Comparison of ENCODE assay signal across 8 cellular contexts in genomic region chr11:12167098-12167999, GRCh38. TPM values are rescaled to one million over a fixed set of nuclear protein-coding genes. Genes with fewer than 3 reads are reported as not detected.
DNase-seq lines count a peak whose midpoint lies in the region; ATAC-seq lines count a peak whose summit lies in the region.

No MANE protein-coding gene starts in this region.

- DNase-seq in activated CD8-positive, alpha-beta memory T cell treated with anti-CD3 and anti-CD28 coated beads, Interleukin-2, amount 10 ng/mL, durations not matched to agents 7 days and 5 days = no peak
- no peak for DNase-seq in activated CD8-positive, alpha-beta memory T cell treated with anti-CD3 and anti-CD28 coated beads, Interleukin-2, amount 50 U/mL, for 4 hours
- peak; percentile 98 for DNase-seq in SW480 (ENCODE audit: low spot score)
- DNase-seq in fibroblast of peridontal ligament (ENCODE audit: extremely low read depth) = peak; percentile 66
- DNase-seq in stimulated activated effector memory CD8-positive, alpha-beta T cell treated with anti-CD3 and anti-CD28 coated beads, Interleukin-12 subunit alpha, Interleukin-12 subunit beta, amount 100 ng/mL, for 72 hours (ENCODE audit: low spot score in 2 of 2) = no peak
- no peak for DNase-seq in midbrain (lab: John Stamatoyannopoulos, UW)
- DNase-seq in DMS 273 (lab: John Stamatoyannopoulos, UW; ENCODE audit: unreplicated experiment) = no peak

- H3K27ac Mint-ChIP-seq in activated CD8-positive, alpha-beta memory T cell treated with anti-CD3 and anti-CD28 coated beads, Interleukin-2, amount 10 ng/mL, durations not matched to agents 7 days and 5 days = peak overlapping the region; percentile 70
- peak overlapping the region; percentile 82 for H3K27ac Mint-ChIP-seq in stimulated activated effector memory CD8-positive, alpha-beta T cell treated with anti-CD3 and anti-CD28 coated beads, Interleukin-12 subunit alpha, Interleukin-12 subunit beta, amount 100 ng/mL, for 72 hours

- H3K9me3 Mint-ChIP-seq in activated CD8-positive, alpha-beta memory T cell treated with anti-CD3 and anti-CD28 coated beads, Interleukin-2, amount 10 ng/mL, durations not matched to agents 7 days and 5 days (ENCODE audit: low read depth) = no peaks in the 10 kb centered on the region
- H3K9me3 Mint-ChIP-seq in stimulated activated effector memory CD8-positive, alpha-beta T cell treated with anti-CD3 and anti-CD28 coated beads, Interleukin-12 subunit alpha, Interleukin-12 subunit beta, amount 100 ng/mL, for 72 hours = no peaks in the 10 kb centered on the region

- peaks cover 30% of the 10 kb centered on the region for H3K36me3 Mint-ChIP-seq in activated CD8-positive, alpha-beta memory T cell treated with anti-CD3 and anti-CD28 coated beads, Interleukin-2, amount 10 ng/mL, durations not matched to agents 7 days and 5 days
- H3K36me3 Mint-ChIP-seq in stimulated activated effector memory CD8-positive, alpha-beta T cell treated with anti-CD3 and anti-CD28 coated beads, Interleukin-12 subunit alpha, Interleukin-12 subunit beta, amount 100 ng/mL, for 72 hours = peaks cover 17% of the 10 kb centered on the region

- peak; percentile 62 for ATAC-seq in activated CD8-positive, alpha-beta memory T cell treated with anti-CD3 and anti-CD28 coated beads, Interleukin-2, amount 10 ng/mL, durations not matched to agents 7 days and 5 days
- ATAC-seq in stimulated activated effector memory CD8-positive, alpha-beta T cell treated with anti-CD3 and anti-CD28 coated beads, Interleukin-12 subunit alpha, Interleukin-12 subunit beta, amount 100 ng/mL, for 72 hours = peak; percentile 92
- ATAC-seq in GM21381 (IDR thresholded peaks at IDR 0.05; ENCODE audit: unreplicated experiment) = no peak

- CTCF ChIA-PET in activated CD8-positive, alpha-beta memory T cell treated with anti-CD3 and anti-CD28 coated beads, Interleukin-2, amount 10 ng/mL, durations not matched to agents 7 days and 5 days (lab: Charles Lee) = interaction anchor here (0.9 to 3.4 kb wide), 4 partner anchors 10 to 201 kb away, joined by 3 to 13 read pairs (median 4); no protein-coding TSS in a partner anchor

- no peak overlapping the region for H3K4me3 Mint-ChIP-seq in activated CD8-positive, alpha-beta memory T cell treated with anti-CD3 and anti-CD28 coated beads, Interleukin-2, amount 10 ng/mL, durations not matched to agents 7 days and 5 days
- H3K4me3 Mint-ChIP-seq in stimulated activated effector memory CD8-positive, alpha-beta T cell treated with anti-CD3 and anti-CD28 coated beads, Interleukin-12 subunit alpha, Interleukin-12 subunit beta, amount 100 ng/mL, for 72 hours = peak overlapping the region; percentile 13

- no peaks in the 10 kb centered on the region for H3K27me3 Mint-ChIP-seq in activated CD8-positive, alpha-beta memory T cell treated with anti-CD3 and anti-CD28 coated beads, Interleukin-2, amount 10 ng/mL, durations not matched to agents 7 days and 5 days

- H3K4me1 Mint-ChIP-seq in activated CD8-positive, alpha-beta memory T cell treated with anti-CD3 and anti-CD28 coated beads, Interleukin-2, amount 10 ng/mL, durations not matched to agents 7 days and 5 days = peaks cover 61% of the 10 kb centered on the region
- peaks cover 48% of the 10 kb centered on the region for H3K4me1 Mint-ChIP-seq in stimulated activated effector memory CD8-positive, alpha-beta T cell treated with anti-CD3 and anti-CD28 coated beads, Interleukin-12 subunit alpha, Interleukin-12 subunit beta, amount 100 ng/mL, for 72 hours

RNA-seq across cellular contexts. Expression of gene MICAL2, which starts 57.0 kb away (rescaled TPM):
- 100 to 1,000 TPM; 120 to 168 TPM for total RNA-seq in activated CD8-positive, alpha-beta memory T cell treated with anti-CD3 and anti-CD28 coated beads, Interleukin-2, amount 10 ng/mL, durations not matched to agents 7 days and 5 days

Comparison
In these comparisons a context has a peak if more than half of its experiments do, and no peak if none do; other contexts are left out.
1. DNase-seq: peak in SW480 (single experiment) and fibroblast of peridontal ligament (single experiment); none in activated CD8-positive, alpha-beta memory T cell treated with anti-CD3 and anti-CD28 coated beads, Interleukin-2, amount 10 ng/mL, durations not matched to agents 7 days and 5 days (single experiment), activated CD8-positive, alpha-beta memory T cell treated with anti-CD3 and anti-CD28 coated beads, Interleukin-2, amount 50 U/mL, for 4 hours (single experiment), stimulated activated effector memory CD8-positive, alpha-beta T cell treated with anti-CD3 and anti-CD28 coated beads, Interleukin-12 subunit alpha, Interleukin-12 subunit beta, amount 100 ng/mL, for 72 hours (0 of 2), midbrain (single experiment) and DMS 273 (single experiment).